Comparison of ENCODE assay signal across 9 cellular contexts in genomic region chr3:87811953-87812352, GRCh38. TPM values are rescaled to one million over a fixed set of nuclear protein-coding genes. Genes with fewer than 3 reads are reported as not detected.
"Had no signal": no experiment of that assay in that cellular context is flagged by ENCODE, and none has a peak within 500 bp of the region (broad histone marks: within the 10 kb centered on the region; RNA-seq: fewer than 3 reads in every experiment).

No MANE protein-coding gene starts in this region.

- DNase-seq: GDM1, GF-D8 had no signal

- ATAC-seq: GM12878 had no signal

- H3K4me3 ChIP-seq: GM12878 had no signal

- FAIRE-seq: G401.6, GM12878, GM12891, GM12892, GM18507, GM19239 had no signal

RNA-seq across cellular contexts. Expression of gene HTR1F, which starts 19.4 kb away (rescaled TPM):
- total RNA-seq: G401, GM12878 had no signal
- polyA plus RNA-seq: GM12878 had no signal
